ENCODE assay signal across 8 cellular contexts in the genomic region with DNA sequence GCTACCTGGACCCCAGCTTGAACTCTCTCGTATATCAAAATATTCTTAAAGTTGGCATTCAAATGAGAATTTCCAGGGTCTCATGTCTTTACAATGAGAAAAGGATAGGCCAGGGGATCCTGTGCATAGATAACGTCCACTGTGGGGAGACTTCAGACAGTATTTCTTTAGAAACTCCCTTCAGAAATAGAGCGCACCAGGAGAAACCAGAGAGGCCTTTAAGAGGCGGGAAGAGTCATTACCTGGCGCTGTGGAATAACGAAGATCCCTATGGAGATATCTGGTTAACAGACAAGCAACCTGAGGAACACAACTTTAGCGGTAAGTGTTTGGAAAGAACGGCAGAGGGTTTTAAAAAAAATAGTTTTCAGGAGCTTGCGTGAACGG. TPM values are rescaled to one million over a fixed set of nuclear protein-coding genes. Genes with fewer than 3 reads are reported as not detected.
A peak's percentile ranks its signal among the peaks of the same experiment; 100 is the strongest.
DNase-seq lines count a peak whose midpoint lies in the region; ATAC-seq and TF ChIP-seq lines count a peak whose summit lies in the region.

No MANE protein-coding gene starts in this region.

- peak overlapping the region; percentile 75 for H3K4me3 Mint-ChIP-seq in chondrocyte (ENCODE audit: unreplicated experiment)

- H3K4me1 Mint-ChIP-seq in chondrocyte (ENCODE audit: low read depth), result peaks cover 7% of the 10 kb centered on the region

- peaks cover 3% of the 10 kb centered on the region for H3K9me3 Mint-ChIP-seq in chondrocyte (ENCODE audit: low read depth)

- peak; percentile 19 for ATAC-seq in GM21529 (IDR thresholded peaks at IDR 0.05; ENCODE audit: unreplicated experiment)

- no peak for DNase-seq in GM06990 (ENCODE audit: extremely low read depth, insufficient read length)
- no peak for DNase-seq in Karpas-422
- no peak for DNase-seq in chondrocyte (ENCODE audit: low spot score)
- no peak for DNase-seq in 8988T
- DNase-seq in NCI-H2107 (lab: John Stamatoyannopoulos, UW), result no peak
- no peak for DNase-seq in Kasumi-1 (lab: John Stamatoyannopoulos, UW)

- H3K4me3 ChIP-seq in GM06990 (replicated peaks; ENCODE audit: low read depth, low read length), result peak overlapping the region; percentile 74
- peak overlapping the region; percentile 82 for H3K4me3 ChIP-seq in Karpas-422 (ENCODE audit: low read length)
- peak overlapping the region; percentile 52 for H3K4me3 ChIP-seq in mesodermal cell (ENCODE audit: extremely low read depth, insufficient read depth, low read length, poor library complexity, severe bottlenecking)

- H3K4me2 ChIP-seq in Karpas-422 (ENCODE audit: low read depth, low read length, poor library complexity, severe bottlenecking), result peak overlapping the region; percentile 61

- H3K9ac ChIP-seq in Karpas-422 (ENCODE audit: low read length), result peak overlapping the region; percentile 86

- H3K36me3 ChIP-seq in GM06990 (ENCODE audit: control insufficient read depth, insufficient read depth, low read length) (no peaks in the 10 kb centered on the region), Karpas-422 (ENCODE audit: insufficient read depth, low read length) (no peaks in the 10 kb centered on the region), mesodermal cell (ENCODE audit: control insufficient read depth, insufficient read depth, low read length) (no peaks in the 10 kb centered on the region)

- H3K27ac ChIP-seq in Karpas-422 (ENCODE audit: low read length) (peak overlapping the region; percentile 35), mesodermal cell (ENCODE audit: low read depth, low read length, severe bottlenecking) (no peak overlapping the region)

- no peak overlapping the region; the same call in 1 of the 2 replicates for H2AFZ ChIP-seq in Karpas-422 (ENCODE audit: low read length)

- 6 to 10% methylated on average over 4 to 7 of the region's 10 CpGs for WGBS in mesodermal cell (ENCODE audit: insufficient coverage in 2 of 2), 2 experiments

- TF ChIP-seq CTCF in GM06990 (IDR thresholded peaks at IDR 0.05; ENCODE audit: insufficient read depth, low read length, poor library complexity, severe bottlenecking) (no peak), chondrocyte (IDR thresholded peaks at IDR 0.05) (no peak)

- H3K27ac Mint-ChIP-seq in chondrocyte (ENCODE audit: unreplicated experiment), result no peak overlapping the region

- no peaks in the 10 kb centered on the region for H3K36me3 Mint-ChIP-seq in chondrocyte (ENCODE audit: low read depth)

- H3K27me3 ChIP-seq in GM06990 (replicated peaks; ENCODE audit: control insufficient read depth, insufficient read depth, low read length) (no peaks in the 10 kb centered on the region), Karpas-422 (ENCODE audit: low read length) (no peaks in the 10 kb centered on the region)

- no peaks in the 10 kb centered on the region for H3K9me2 ChIP-seq in Karpas-422 (replicated peaks; ENCODE audit: insufficient read depth, low read length)

- peaks cover 55% of the 10 kb centered on the region for H3K79me2 ChIP-seq in Karpas-422 (ENCODE audit: low read length)

- peaks cover 12% of the 10 kb centered on the region for H3K27me3 Mint-ChIP-seq in chondrocyte (ENCODE audit: low read depth)

- H3K4me1 ChIP-seq in Karpas-422 (ENCODE audit: low read length) (peaks cover 17% of the 10 kb centered on the region), mesodermal cell (ENCODE audit: control insufficient read depth, insufficient read depth, low read length, poor library complexity, severe bottlenecking) (no peaks in the 10 kb centered on the region)

- H4K20me1 ChIP-seq in Karpas-422 (ENCODE audit: insufficient read depth, low read depth, low read length), result no peaks in the 10 kb centered on the region

- no peaks in the 10 kb centered on the region for H3K9me3 ChIP-seq in Karpas-422 (ENCODE audit: low read length)
- no peaks in the 10 kb centered on the region for H3K9me3 ChIP-seq in mesodermal cell (ENCODE audit: control insufficient read depth, low read length)

RNA-seq across cellular contexts. Expression of gene RADX, which starts 0.6 kb away (rescaled TPM):
- 18.4 and 22.7 TPM in 2 replicates for total RNA-seq in Karpas-422 (2014; rRNA removed; shearing (Covaris generic); ENCODE audit: low replicate concordance)
- 0.17 to 0.31 TPM in 2 of 3 replicates, not detected in the other for total RNA-seq in chondrocyte
- polyA plus RNA-seq in mesodermal cell (2013, experiment 1 of 2), result 3.9 TPM
- polyA plus RNA-seq in mesodermal cell (2013, experiment 2 of 2), result 4.6 TPM

Comparison
In these comparisons a context has a peak if more than half of its experiments do, and no peak if none do; other contexts are left out.
1. RNA of gene RADX, which starts 0.6 kb away (total RNA-seq): 18.4 to 22.7 TPM in Karpas-422; 0.17 to 0.31 TPM in chondrocyte; every median in the first group is over 10 times any median in the second.
2. Peak in every context shown above with its lines, with median percentiles within 50 percentile points of each other: H3K4me3 ChIP-seq.